In the genomic region with DNA sequence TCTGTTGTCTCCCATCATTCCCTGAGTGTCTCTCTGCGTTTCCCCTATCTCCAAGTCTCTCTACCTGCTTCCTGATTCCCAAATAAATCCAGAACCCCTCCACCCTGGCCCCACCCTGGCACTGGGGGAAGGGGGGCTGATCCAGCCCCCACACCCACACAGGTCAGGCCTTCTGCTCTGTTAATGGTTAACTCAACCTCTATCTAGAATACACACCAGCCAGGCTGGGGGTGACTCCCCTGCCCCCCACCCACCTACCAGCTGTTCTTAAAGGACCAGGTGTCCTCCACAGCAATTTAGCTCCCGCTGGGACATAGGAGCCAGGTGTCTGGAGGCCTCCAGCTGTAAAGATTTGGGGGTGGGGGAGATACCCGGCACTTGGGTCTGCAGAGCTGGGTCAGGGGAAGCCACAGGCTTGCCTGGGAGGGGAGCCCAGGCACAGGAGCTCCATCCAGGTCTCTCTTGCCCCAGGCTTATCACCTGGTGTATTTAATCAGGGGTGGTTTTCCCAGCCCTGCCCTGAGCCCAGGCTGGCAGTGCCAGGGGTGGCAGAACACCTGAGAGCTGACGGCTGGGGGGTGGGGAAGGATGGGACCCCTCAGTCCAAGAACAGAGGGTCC, we compare ENCODE assay signal across 2 cellular contexts.
TF ChIP-seq lines count a peak whose summit lies in the region.

No MANE protein-coding gene starts in this region.

TF ChIP-seq in Ishikawa, 13 proteins besides CTCF, POLR2A, EP300 and RAD21:
- TF ChIP-seq ZBTB7A (IDR thresholded peaks at IDR 0.05; ENCODE audit: low read depth) = 0 out of 2 replicates have a peak, but pooled peaks have one; percentile 34
- no peak for TF ChIP-seq TCF12 (IDR thresholded peaks at IDR 0.05; ENCODE audit: low read depth)

TF ChIP-seq in H1, 55 proteins besides CTCF, POLR2A, EP300 and RAD21:
- TF ChIP-seq, protein P1, sequence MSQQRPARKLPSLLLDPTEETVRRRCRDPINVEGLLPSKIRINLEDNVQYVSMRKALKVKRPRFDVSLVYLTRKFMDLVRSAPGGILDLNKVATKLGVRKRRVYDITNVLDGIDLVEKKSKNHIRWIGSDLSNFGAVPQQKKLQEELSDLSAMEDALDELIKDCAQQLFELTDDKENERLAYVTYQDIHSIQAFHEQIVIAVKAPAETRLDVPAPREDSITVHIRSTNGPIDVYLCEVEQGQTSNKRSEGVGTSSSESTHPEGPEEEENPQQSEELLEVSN (IDR thresholded peaks at IDR 0.05) = no peak
- TF ChIP-seq TCF12 (IDR thresholded peaks at IDR 0.05; ENCODE audit: low read depth, low read length) = peak; percentile 97
- TF ChIP-seq JUND (IDR thresholded peaks at IDR 0.05; ENCODE audit: low read length) = no peak
- no peak for TF ChIP-seq TBP (IDR thresholded peaks at IDR 0.05; ENCODE audit: low read depth, low read length)
- no peak for TF ChIP-seq TAF7 (optimal IDR thresholded peaks at IDR 0.05; ENCODE audit: borderline replicate concordance, low read depth, low read length)
- TF ChIP-seq SAP30 (IDR thresholded peaks at IDR 0.05; ENCODE audit: insufficient read depth, insufficient replicate concordance, low read length) = peak; percentile 11
- peak; percentile 19; the same call in 1 of the 2 replicates for TF ChIP-seq SP1 (IDR thresholded peaks at IDR 0.05; ENCODE audit: low read depth, low read length)
- TF ChIP-seq CEBPB (IDR thresholded peaks at IDR 0.05; ENCODE audit: low read depth, low read length) = no peak
- 0 out of 4 replicates have a peak, but pooled peaks of 1 of the 2 experiments have one; percentile 28 for TF ChIP-seq HDAC2 (IDR thresholded peaks at IDR 0.05; ENCODE audit: borderline replicate concordance in 1 of 2, low read depth in 2 of 2, low read length in 2 of 2)
- TF ChIP-seq EZH2 (IDR thresholded peaks at IDR 0.05; ENCODE audit: low read depth, low read length, severe bottlenecking) = no peak
- TF ChIP-seq TAF1 (IDR thresholded peaks at IDR 0.05; ENCODE audit: low read depth, low read length) = 0 out of 2 replicates have a peak, but pooled peaks have one; percentile 16
- TF ChIP-seq NANOG (IDR thresholded peaks at IDR 0.05; ENCODE audit: insufficient read depth, low read depth, low read length, poor library complexity, severe bottlenecking) = peak; percentile 70
- no peak for TF ChIP-seq POLR2AphosphoS5 (IDR thresholded peaks at IDR 0.05; ENCODE audit: low read depth, low read length)
- TF ChIP-seq ASH2L (IDR thresholded peaks at IDR 0.05; ENCODE audit: low read length) = peak; percentile 25
- TF ChIP-seq, protein P2, sequence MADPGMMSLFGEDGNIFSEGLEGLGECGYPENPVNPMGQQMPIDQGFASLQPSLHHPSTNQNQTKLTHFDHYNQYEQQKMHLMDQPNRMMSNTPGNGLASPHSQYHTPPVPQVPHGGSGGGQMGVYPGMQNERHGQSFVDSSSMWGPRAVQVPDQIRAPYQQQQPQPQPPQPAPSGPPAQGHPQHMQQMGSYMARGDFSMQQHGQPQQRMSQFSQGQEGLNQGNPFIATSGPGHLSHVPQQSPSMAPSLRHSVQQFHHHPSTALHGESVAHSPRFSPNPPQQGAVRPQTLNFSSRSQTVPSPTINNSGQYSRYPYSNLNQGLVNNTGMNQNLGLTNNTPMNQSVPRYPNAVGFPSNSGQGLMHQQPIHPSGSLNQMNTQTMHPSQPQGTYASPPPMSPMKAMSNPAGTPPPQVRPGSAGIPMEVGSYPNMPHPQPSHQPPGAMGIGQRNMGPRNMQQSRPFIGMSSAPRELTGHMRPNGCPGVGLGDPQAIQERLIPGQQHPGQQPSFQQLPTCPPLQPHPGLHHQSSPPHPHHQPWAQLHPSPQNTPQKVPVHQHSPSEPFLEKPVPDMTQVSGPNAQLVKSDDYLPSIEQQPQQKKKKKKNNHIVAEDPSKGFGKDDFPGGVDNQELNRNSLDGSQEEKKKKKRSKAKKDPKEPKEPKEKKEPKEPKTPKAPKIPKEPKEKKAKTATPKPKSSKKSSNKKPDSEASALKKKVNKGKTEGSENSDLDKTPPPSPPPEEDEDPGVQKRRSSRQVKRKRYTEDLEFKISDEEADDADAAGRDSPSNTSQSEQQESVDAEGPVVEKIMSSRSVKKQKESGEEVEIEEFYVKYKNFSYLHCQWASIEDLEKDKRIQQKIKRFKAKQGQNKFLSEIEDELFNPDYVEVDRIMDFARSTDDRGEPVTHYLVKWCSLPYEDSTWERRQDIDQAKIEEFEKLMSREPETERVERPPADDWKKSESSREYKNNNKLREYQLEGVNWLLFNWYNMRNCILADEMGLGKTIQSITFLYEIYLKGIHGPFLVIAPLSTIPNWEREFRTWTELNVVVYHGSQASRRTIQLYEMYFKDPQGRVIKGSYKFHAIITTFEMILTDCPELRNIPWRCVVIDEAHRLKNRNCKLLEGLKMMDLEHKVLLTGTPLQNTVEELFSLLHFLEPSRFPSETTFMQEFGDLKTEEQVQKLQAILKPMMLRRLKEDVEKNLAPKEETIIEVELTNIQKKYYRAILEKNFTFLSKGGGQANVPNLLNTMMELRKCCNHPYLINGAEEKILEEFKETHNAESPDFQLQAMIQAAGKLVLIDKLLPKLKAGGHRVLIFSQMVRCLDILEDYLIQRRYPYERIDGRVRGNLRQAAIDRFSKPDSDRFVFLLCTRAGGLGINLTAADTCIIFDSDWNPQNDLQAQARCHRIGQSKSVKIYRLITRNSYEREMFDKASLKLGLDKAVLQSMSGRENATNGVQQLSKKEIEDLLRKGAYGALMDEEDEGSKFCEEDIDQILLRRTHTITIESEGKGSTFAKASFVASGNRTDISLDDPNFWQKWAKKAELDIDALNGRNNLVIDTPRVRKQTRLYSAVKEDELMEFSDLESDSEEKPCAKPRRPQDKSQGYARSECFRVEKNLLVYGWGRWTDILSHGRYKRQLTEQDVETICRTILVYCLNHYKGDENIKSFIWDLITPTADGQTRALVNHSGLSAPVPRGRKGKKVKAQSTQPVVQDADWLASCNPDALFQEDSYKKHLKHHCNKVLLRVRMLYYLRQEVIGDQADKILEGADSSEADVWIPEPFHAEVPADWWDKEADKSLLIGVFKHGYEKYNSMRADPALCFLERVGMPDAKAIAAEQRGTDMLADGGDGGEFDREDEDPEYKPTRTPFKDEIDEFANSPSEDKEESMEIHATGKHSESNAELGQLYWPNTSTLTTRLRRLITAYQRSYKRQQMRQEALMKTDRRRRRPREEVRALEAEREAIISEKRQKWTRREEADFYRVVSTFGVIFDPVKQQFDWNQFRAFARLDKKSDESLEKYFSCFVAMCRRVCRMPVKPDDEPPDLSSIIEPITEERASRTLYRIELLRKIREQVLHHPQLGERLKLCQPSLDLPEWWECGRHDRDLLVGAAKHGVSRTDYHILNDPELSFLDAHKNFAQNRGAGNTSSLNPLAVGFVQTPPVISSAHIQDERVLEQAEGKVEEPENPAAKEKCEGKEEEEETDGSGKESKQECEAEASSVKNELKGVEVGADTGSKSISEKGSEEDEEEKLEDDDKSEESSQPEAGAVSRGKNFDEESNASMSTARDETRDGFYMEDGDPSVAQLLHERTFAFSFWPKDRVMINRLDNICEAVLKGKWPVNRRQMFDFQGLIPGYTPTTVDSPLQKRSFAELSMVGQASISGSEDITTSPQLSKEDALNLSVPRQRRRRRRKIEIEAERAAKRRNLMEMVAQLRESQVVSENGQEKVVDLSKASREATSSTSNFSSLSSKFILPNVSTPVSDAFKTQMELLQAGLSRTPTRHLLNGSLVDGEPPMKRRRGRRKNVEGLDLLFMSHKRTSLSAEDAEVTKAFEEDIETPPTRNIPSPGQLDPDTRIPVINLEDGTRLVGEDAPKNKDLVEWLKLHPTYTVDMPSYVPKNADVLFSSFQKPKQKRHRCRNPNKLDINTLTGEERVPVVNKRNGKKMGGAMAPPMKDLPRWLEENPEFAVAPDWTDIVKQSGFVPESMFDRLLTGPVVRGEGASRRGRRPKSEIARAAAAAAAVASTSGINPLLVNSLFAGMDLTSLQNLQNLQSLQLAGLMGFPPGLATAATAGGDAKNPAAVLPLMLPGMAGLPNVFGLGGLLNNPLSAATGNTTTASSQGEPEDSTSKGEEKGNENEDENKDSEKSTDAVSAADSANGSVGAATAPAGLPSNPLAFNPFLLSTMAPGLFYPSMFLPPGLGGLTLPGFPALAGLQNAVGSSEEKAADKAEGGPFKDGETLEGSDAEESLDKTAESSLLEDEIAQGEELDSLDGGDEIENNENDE (IDR thresholded peaks at IDR 0.05; ENCODE audit: insufficient replicate concordance, low read length) = no peak
- TF ChIP-seq EGR1 (IDR thresholded peaks at IDR 0.05; ENCODE audit: borderline replicate concordance, low read depth, low read length) = peak; percentile 64; the same call in 1 of the 2 replicates
TF ChIP-seq in H1: peak in this region for 8.
